In the genomic region with DNA sequence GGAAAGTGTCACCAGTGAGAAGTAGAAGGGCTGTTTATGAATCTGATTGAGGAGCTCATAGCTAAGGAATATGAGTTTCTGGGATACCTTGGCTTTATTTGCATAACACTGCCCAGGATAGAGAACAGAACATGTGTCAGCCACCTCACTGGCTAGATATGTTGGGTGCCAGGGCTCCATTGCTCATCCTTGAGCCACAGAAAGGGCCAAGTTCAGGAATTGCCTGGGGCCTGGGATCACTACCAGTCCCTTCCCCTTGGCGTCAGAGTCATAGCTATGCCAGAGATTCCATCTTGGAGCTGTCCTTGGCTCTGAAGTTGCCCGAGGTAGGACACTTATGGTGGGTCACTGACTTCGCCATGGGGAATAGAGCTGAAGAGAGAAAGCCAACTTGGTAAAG, we compare ENCODE assay signal across 20 cellular contexts.
"Had no signal": no experiment of that assay in that cellular context is flagged by ENCODE, and none has a peak within 500 bp of the region (broad histone marks: within the 10 kb centered on the region; RNA-seq: fewer than 3 reads in every experiment).

No MANE protein-coding gene starts in this region.

- H3K36me3 ChIP-seq: cardiac muscle cell, colonic mucosa, ovary, right lobe of liver had no signal

- H3K4me3 ChIP-seq: cardiac muscle cell, colonic mucosa, heart right ventricle, left ventricle myocardium inferior, lung, mucosa of descending colon, ovary, right lobe of liver, tibial nerve had no signal

- H3K4me1 ChIP-seq: colonic mucosa, right lobe of liver, tibial nerve had no signal

- H3K9me3 ChIP-seq: colonic mucosa, heart right ventricle, left ventricle myocardium inferior, mucosa of descending colon, ovary, right lobe of liver, tibial nerve had no signal

- DNase-seq: activated CD8-positive, alpha-beta memory T cell treated with anti-CD3 and anti-CD28 coated beads, Interleukin-2, amount 10 ng/mL, durations not matched to agents 7 days and 5 days; activated CD8-positive, alpha-beta T cell treated with anti-CD3 and anti-CD28 coated beads, Interleukin-2, amount 10 ng/mL, durations not matched to agents 7 days and 5 days; activated naive CD4-positive, alpha-beta T cell treated with Interleukin-2 at 50 U/mL for 16 hours; activated T-cell treated with anti-CD3 and anti-CD28 coated beads, Interleukin-2, amount 50 U/mL, for 48 hours; anterior cingulate cortex; cerebellar nuclear complex; colonic mucosa; effector memory CD8-positive, alpha-beta T cell; foreskin melanocyte; heart right ventricle; left ventricle myocardium inferior; mucosa of descending colon; ovary; right lobe of liver; stimulated activated CD4-positive, alpha-beta T cell treated with anti-CD3 and anti-CD28 coated beads, Interleukin-2, amount 100 ng/mL, for 48 hours; stimulated activated naive CD4-positive, alpha-beta T cell treated with Interleukin-2 at 50 U/mL for 16 hours; T-helper 17 cell had no signal

- H3K27ac ChIP-seq: cardiac muscle cell, colonic mucosa, heart right ventricle, left ventricle myocardium inferior, ovary, right lobe of liver, tibial nerve had no signal

- H3K27me3 ChIP-seq: cardiac muscle cell, colonic mucosa, heart right ventricle, ovary, right lobe of liver, tibial nerve had no signal
